ENCODE assay signal across 4 cellular contexts in the genomic region with DNA sequence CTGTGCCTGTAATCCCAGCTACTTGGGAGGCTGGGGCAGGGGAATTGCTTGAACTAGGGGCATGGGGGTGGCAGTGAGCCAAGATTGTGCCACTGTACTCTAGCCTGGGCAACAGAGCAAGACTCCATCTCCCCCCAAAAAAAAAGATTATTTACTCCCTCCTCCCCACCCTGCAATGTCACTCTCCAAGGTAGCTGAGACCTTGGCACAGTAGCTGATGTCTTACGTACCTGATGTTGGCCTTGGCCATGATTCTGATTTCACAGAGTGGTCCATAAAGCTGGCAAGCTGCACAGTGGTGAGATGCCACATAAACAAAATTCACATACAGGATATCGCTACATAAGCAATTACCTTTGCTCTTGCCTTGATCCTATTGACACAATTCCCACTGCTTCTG.
A peak's percentile ranks its signal among the peaks of the same experiment; 100 is the strongest.
TF ChIP-seq lines count a peak whose summit lies in the region.

No MANE protein-coding gene starts in this region.

TF ChIP-seq in GM23338, 12 proteins besides CTCF, POLR2A, EP300 and RAD21:
- TF ChIP-seq CREB1 (CRISPR knock-in tag; IDR thresholded peaks at IDR 0.05; ENCODE audit: low read depth), result no peak
- TF ChIP-seq NANOG (IDR thresholded peaks at IDR 0.05; ENCODE audit: borderline replicate concordance), result no peak
- TF ChIP-seq, protein P1, sequence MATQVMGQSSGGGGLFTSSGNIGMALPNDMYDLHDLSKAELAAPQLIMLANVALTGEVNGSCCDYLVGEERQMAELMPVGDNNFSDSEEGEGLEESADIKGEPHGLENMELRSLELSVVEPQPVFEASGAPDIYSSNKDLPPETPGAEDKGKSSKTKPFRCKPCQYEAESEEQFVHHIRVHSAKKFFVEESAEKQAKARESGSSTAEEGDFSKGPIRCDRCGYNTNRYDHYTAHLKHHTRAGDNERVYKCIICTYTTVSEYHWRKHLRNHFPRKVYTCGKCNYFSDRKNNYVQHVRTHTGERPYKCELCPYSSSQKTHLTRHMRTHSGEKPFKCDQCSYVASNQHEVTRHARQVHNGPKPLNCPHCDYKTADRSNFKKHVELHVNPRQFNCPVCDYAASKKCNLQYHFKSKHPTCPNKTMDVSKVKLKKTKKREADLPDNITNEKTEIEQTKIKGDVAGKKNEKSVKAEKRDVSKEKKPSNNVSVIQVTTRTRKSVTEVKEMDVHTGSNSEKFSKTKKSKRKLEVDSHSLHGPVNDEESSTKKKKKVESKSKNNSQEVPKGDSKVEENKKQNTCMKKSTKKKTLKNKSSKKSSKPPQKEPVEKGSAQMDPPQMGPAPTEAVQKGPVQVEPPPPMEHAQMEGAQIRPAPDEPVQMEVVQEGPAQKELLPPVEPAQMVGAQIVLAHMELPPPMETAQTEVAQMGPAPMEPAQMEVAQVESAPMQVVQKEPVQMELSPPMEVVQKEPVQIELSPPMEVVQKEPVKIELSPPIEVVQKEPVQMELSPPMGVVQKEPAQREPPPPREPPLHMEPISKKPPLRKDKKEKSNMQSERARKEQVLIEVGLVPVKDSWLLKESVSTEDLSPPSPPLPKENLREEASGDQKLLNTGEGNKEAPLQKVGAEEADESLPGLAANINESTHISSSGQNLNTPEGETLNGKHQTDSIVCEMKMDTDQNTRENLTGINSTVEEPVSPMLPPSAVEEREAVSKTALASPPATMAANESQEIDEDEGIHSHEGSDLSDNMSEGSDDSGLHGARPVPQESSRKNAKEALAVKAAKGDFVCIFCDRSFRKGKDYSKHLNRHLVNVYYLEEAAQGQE (IDR thresholded peaks at IDR 0.05; ENCODE audit: unreplicated experiment), result peak; percentile 42

TF ChIP-seq in HEK293, 187 proteins besides CTCF, POLR2A, EP300 and RAD21:
- no peak for TF ChIP-seq ZBTB21 (tag by site-specific recombination; IDR thresholded peaks at IDR 0.05)
- TF ChIP-seq, protein P1 (tag by site-specific recombination; IDR thresholded peaks at IDR 0.05), result peak; percentile 63; the same call in 1 of the 2 replicates

TF ChIP-seq in Ishikawa, 13 proteins besides CTCF, POLR2A, EP300 and RAD21:
- TF ChIP-seq EGR1 (IDR thresholded peaks at IDR 0.05), result no peak
- TF ChIP-seq, protein P1 (IDR thresholded peaks at IDR 0.05; ENCODE audit: low read depth), result peak; percentile 50; the same call in 1 of the 2 replicates

TF ChIP-seq in H1, 55 proteins besides CTCF, POLR2A, EP300 and RAD21:
- TF ChIP-seq MAFK (IDR thresholded peaks at IDR 0.05; ENCODE audit: low read depth, low read length), result no peak
- TF ChIP-seq PHF8 (conservative IDR thresholded peaks at IDR 0.05; ENCODE audit: low read depth, low read length), result no peak
